13 cellular contexts compared by ENCODE assay signal in genomic region chr16:55390838-55391237, GRCh38.
DNase-seq lines count a peak whose midpoint lies in the region; ATAC-seq and TF ChIP-seq lines count a peak whose summit lies in the region.
"Had no signal": no experiment of that assay in that cellular context is flagged by ENCODE, and none has a peak within 500 bp of the region (broad histone marks: within the 10 kb centered on the region; RNA-seq: fewer than 3 reads in every experiment).

No MANE protein-coding gene starts in this region.

- H3K4me3 ChIP-seq in right cardiac atrium (ENCODE audit: low read length) (no peak overlapping the region), endodermal cell (ENCODE audit: low read length) (no peak overlapping the region), neural progenitor cell (no peak overlapping the region), prostate gland (no peak overlapping the region)
- H3K4me3 ChIP-seq: BLaER1 treated with 17β-estradiol and CSF1 and Interleukin-3, amounts not matched to agents 10 nM and 100 nM; GM23248 had no signal

- no peak for TF ChIP-seq POLR2A in prostate gland (IDR thresholded peaks at IDR 0.05)

- no peak overlapping the region for H3K27ac Mint-ChIP-seq in endodermal cell
- H3K27ac Mint-ChIP-seq in neural progenitor cell = peak overlapping the region; percentile 87
- H3K27ac Mint-ChIP-seq in Calu3 (ENCODE audit: unreplicated experiment) = no peak overlapping the region
- H3K27ac Mint-ChIP-seq: CD4-positive, CD25-positive, alpha-beta regulatory T cell had no signal

- H3K4me3 Mint-ChIP-seq in endodermal cell (no peak overlapping the region), neural progenitor cell (no peak overlapping the region), Calu3 (ENCODE audit: low read depth, unreplicated experiment) (no peak overlapping the region)
- H3K4me3 Mint-ChIP-seq: CD4-positive, CD25-positive, alpha-beta regulatory T cell had no signal

- WGBS in right cardiac atrium = 65% methylated on average over 4 of the region's 4 CpGs
- WGBS in endodermal cell (ENCODE audit: insufficient coverage in 1 of 2, insufficient read length in 1 of 2), 2 experiments = 79 to 88% methylated on average over 2 to 4 of the region's 4 CpGs
- 78% methylated on average over 4 of the region's 4 CpGs for WGBS in prostate gland

- CTCF ChIA-PET in Calu3 (lab: Charles Lee) = interaction anchor here (0.6 kb wide), 1 partner anchor 21 kb away, joined by 3 read pairs; no protein-coding TSS in a partner anchor

- no peaks in the 10 kb centered on the region for H4K20me1 ChIP-seq in neural progenitor cell (ENCODE audit: low read depth)
- H4K20me1 ChIP-seq: BLaER1 treated with 17β-estradiol and CSF1 and Interleukin-3, amounts not matched to agents 10 nM and 100 nM had no signal

- H3K4me1 Mint-ChIP-seq in endodermal cell (no peaks in the 10 kb centered on the region), neural progenitor cell (peaks cover 46% of the 10 kb centered on the region), Calu3 (ENCODE audit: low read depth, unreplicated experiment) (peaks cover 18% of the 10 kb centered on the region)
- H3K4me1 Mint-ChIP-seq: CD4-positive, CD25-positive, alpha-beta regulatory T cell had no signal

- H3K4me1 ChIP-seq in right cardiac atrium (ENCODE audit: control insufficient read depth, insufficient read depth, low read length) (peaks cover 2% of the 10 kb centered on the region), endodermal cell (ENCODE audit: control insufficient read depth, insufficient read depth, low read length) (no peaks in the 10 kb centered on the region), neural progenitor cell (peaks cover 14% of the 10 kb centered on the region), prostate gland (replicated peaks) (no peaks in the 10 kb centered on the region)
- H3K4me1 ChIP-seq: BLaER1 treated with 17β-estradiol and CSF1 and Interleukin-3, amounts not matched to agents 10 nM and 100 nM had no signal

- TF ChIP-seq CTCF in endodermal cell (conservative IDR thresholded peaks at IDR 0.05) = no peak
- no peak for TF ChIP-seq CTCF in neural progenitor cell (IDR thresholded peaks at IDR 0.05)
- no peak for TF ChIP-seq CTCF in Calu3 (IDR thresholded peaks at IDR 0.05; ENCODE audit: unreplicated experiment)
- TF ChIP-seq CTCF in prostate gland (IDR thresholded peaks at IDR 0.05) = no peak

- H3K9me3 ChIP-seq in right cardiac atrium (ENCODE audit: control insufficient read depth, low read length) (no peaks in the 10 kb centered on the region), endodermal cell (ENCODE audit: control insufficient read depth, low read length) (no peaks in the 10 kb centered on the region), neural progenitor cell (ENCODE audit: low read depth) (no peaks in the 10 kb centered on the region), prostate gland (no peaks in the 10 kb centered on the region)
- H3K9me3 ChIP-seq: BLaER1 treated with 17β-estradiol and CSF1 and Interleukin-3, amounts not matched to agents 10 nM and 100 nM had no signal

- intact Hi-C loops in Right ventricle myocardium superior (cut with DNase I) (no loop called here), right cardiac atrium (cut with DNase I) (no loop called here), Calu3 (cut with micrococcal nuclease; ENCODE audit: unreplicated experiment) (no loop called here), prostate gland (cut with DNase I) (no loop called here)

- H3K9ac ChIP-seq in endodermal cell (ENCODE audit: extremely low read depth, low read length, poor library complexity, severe bottlenecking) (no peak overlapping the region), neural progenitor cell (no peak overlapping the region)
- H3K9ac ChIP-seq: BLaER1 treated with 17β-estradiol and CSF1 and Interleukin-3, amounts not matched to agents 10 nM and 100 nM; GM23248 had no signal

- no peaks in the 10 kb centered on the region for H3K36me3 ChIP-seq in endodermal cell (ENCODE audit: control insufficient read depth, insufficient read depth, low read length)
- no peaks in the 10 kb centered on the region for H3K36me3 ChIP-seq in neural progenitor cell
- H3K36me3 ChIP-seq in prostate gland = no peaks in the 10 kb centered on the region
- H3K36me3 ChIP-seq: BLaER1 treated with 17β-estradiol and CSF1 and Interleukin-3, amounts not matched to agents 10 nM and 100 nM had no signal

- BruUV-seq in Calu3 (replicated peaks; lab: Mats Ljungman, UMichigan) = no TSS peak

- H3K9me3 Mint-ChIP-seq in endodermal cell (no peaks in the 10 kb centered on the region), neural progenitor cell (no peaks in the 10 kb centered on the region), Calu3 (ENCODE audit: low read depth, unreplicated experiment) (no peaks in the 10 kb centered on the region)
- H3K9me3 Mint-ChIP-seq: CD4-positive, CD25-positive, alpha-beta regulatory T cell had no signal

- no peak for DNase-seq in Right ventricle myocardium superior
- no peak for DNase-seq in right cardiac atrium
- DNase-seq in endodermal cell = no peak
- no peak for DNase-seq in neural progenitor cell (ENCODE audit: low spot score)
- DNase-seq in Calu3 = no peak
- no peak for DNase-seq in prostate gland (ENCODE audit: low spot score)
- DNase-seq in MV-4-11 (lab: John Stamatoyannopoulos, UW) = no peak
- DNase-seq: ACHN; CD4-positive, CD25-positive, alpha-beta regulatory T cell; DMS 273 treated with DMSO at 0.1 percent for 48 hours; GM23248; H7 had no signal

- H3K27me3 Mint-ChIP-seq in endodermal cell (ENCODE audit: insufficient read depth) (no peaks in the 10 kb centered on the region), neural progenitor cell (ENCODE audit: insufficient read depth, low read depth) (peaks cover 6% of the 10 kb centered on the region), Calu3 (ENCODE audit: unreplicated experiment) (no peaks in the 10 kb centered on the region)
- H3K27me3 Mint-ChIP-seq: CD4-positive, CD25-positive, alpha-beta regulatory T cell had no signal

- no peaks in the 10 kb centered on the region for H3K36me3 Mint-ChIP-seq in endodermal cell (ENCODE audit: low read depth)
- H3K36me3 Mint-ChIP-seq in neural progenitor cell = no peaks in the 10 kb centered on the region
- no peaks in the 10 kb centered on the region for H3K36me3 Mint-ChIP-seq in Calu3 (ENCODE audit: insufficient read depth, unreplicated experiment)
- H3K36me3 Mint-ChIP-seq: CD4-positive, CD25-positive, alpha-beta regulatory T cell had no signal

- H3K27ac ChIP-seq in right cardiac atrium (ENCODE audit: low read length) (no peak overlapping the region), endodermal cell (ENCODE audit: low read depth, low read length) (peak overlapping the region; percentile 89), neural progenitor cell (no peak overlapping the region), prostate gland (no peak overlapping the region)
- H3K27ac ChIP-seq: BLaER1 treated with 17β-estradiol and CSF1 and Interleukin-3, amounts not matched to agents 10 nM and 100 nM; GM23248 had no signal

- H3K4me2 ChIP-seq in neural progenitor cell = no peak overlapping the region
- H3K4me2 ChIP-seq: BLaER1 treated with 17β-estradiol and CSF1 and Interleukin-3, amounts not matched to agents 10 nM and 100 nM had no signal

- no peak overlapping the region for H2AFZ ChIP-seq in neural progenitor cell (replicated peaks)
- H2AFZ ChIP-seq: GM23248 had no signal

- H3K27me3 ChIP-seq in right cardiac atrium (ENCODE audit: control insufficient read depth, insufficient read depth) (no peaks in the 10 kb centered on the region), endodermal cell (ENCODE audit: control insufficient read depth, insufficient read depth, low read length, poor library complexity, severe bottlenecking) (no peaks in the 10 kb centered on the region), neural progenitor cell (no peaks in the 10 kb centered on the region), prostate gland (replicated peaks; ENCODE audit: insufficient read depth) (no peaks in the 10 kb centered on the region)
- H3K27me3 ChIP-seq: BLaER1 treated with 17β-estradiol and CSF1 and Interleukin-3, amounts not matched to agents 10 nM and 100 nM had no signal

- ATAC-seq in Right ventricle myocardium superior (ENCODE audit: poor library complexity) (peak; percentile 57), right cardiac atrium (no peak)

- H3F3A ChIP-seq in neural progenitor cell (ENCODE audit: low read depth) = no peaks in the 10 kb centered on the region

- H3K79me2 ChIP-seq in neural progenitor cell (ENCODE audit: low read depth) = no peaks in the 10 kb centered on the region
